In the genomic region with DNA sequence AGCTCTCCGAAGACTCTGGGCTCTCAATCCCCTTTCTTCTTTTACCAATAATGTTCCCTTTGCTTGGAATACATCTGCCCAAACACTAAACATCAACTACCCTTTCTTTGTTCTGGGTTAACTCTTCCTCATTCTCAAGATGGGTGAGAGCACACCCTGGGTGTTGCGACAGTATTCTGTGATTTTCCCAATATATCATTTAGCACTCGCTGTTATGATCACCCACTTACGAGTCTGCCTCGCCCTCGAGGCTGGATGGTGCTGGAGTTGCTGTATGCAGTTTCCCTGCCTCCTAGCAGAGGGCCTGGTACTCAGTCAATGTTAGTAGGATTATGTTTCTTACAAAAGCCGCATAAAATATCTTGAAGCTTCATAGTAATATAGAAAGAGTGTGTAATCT, we compare ENCODE assay signal across 15 cellular contexts.
DNase-seq lines count a peak whose midpoint lies in the region; ATAC-seq lines count a peak whose summit lies in the region.
"Had no signal": no experiment of that assay in that cellular context is flagged by ENCODE, and none has a peak within 500 bp of the region (broad histone marks: within the 10 kb centered on the region; RNA-seq: fewer than 3 reads in every experiment).

No MANE protein-coding gene starts in this region.

- peak overlapping the region; percentile 67 for H3K27ac ChIP-seq in ectodermal cell (ENCODE audit: insufficient read depth, low read depth, low read length, poor library complexity, severe bottlenecking)
- H3K27ac ChIP-seq in neuronal stem cell (replicated peaks; ENCODE audit: low read length) = peak overlapping the region; percentile 26
- H3K27ac ChIP-seq: C4-2B, coronary artery, SK-N-MC, WERI-Rb-1 had no signal

- no peak overlapping the region for H2AK5ac ChIP-seq in neuronal stem cell (ENCODE audit: low read depth, low read length)

- H3K4me1 ChIP-seq in ectodermal cell (ENCODE audit: control insufficient read depth, insufficient read depth, low read length) = peaks cover 6% of the 10 kb centered on the region
- H3K4me1 ChIP-seq in neuronal stem cell (ENCODE audit: control insufficient read depth in 2 of 2, insufficient read depth in 1 of 2, low read depth in 1 of 2, low read length in 2 of 2) = peaks cover 7 to 11% of the 10 kb centered on the region in 2 donors

- no peak overlapping the region for H3K18ac ChIP-seq in neuronal stem cell (ENCODE audit: low read length)

- 82 to 87% methylated on average over 7 of the region's 7 CpGs for WGBS in ectodermal cell, 2 experiments
- no CpG with 5 or more reads among the region's 7 CpGs for WGBS in neuronal stem cell (ENCODE audit: extremely low coverage in 2 of 2, insufficient read length in 2 of 2, insufficient replicate concordance in 1 of 2), 2 donors

- no peak overlapping the region for H3K9ac ChIP-seq in neuronal stem cell (ENCODE audit: low read depth, low read length, poor library complexity)

- H3K14ac ChIP-seq in neuronal stem cell (ENCODE audit: low read length) = no peak overlapping the region

- H4K8ac ChIP-seq in neuronal stem cell (ENCODE audit: low read depth, low read length) = no peak overlapping the region

- no peak overlapping the region for H2BK15ac ChIP-seq in neuronal stem cell (ENCODE audit: low read length)

- H3K9me3 ChIP-seq in ectodermal cell (ENCODE audit: control insufficient read depth, low read length) (no peaks in the 10 kb centered on the region), neuronal stem cell (replicated peaks in 1 of 2; ENCODE audit: control insufficient read depth in 2 of 2, insufficient read depth in 1 of 2, low read depth in 1 of 2, low read length in 2 of 2) (no peaks in the 10 kb centered on the region)

- no peak overlapping the region for H4K91ac ChIP-seq in neuronal stem cell (ENCODE audit: low read depth, low read length, poor library complexity)

- no peaks in the 10 kb centered on the region for H3K79me1 ChIP-seq in neuronal stem cell (ENCODE audit: low read depth, low read length)

- ATAC-seq in HG03196 (IDR thresholded peaks at IDR 0.05; ENCODE audit: unreplicated experiment) = no peak
- no peak for ATAC-seq in activated naive CD4-positive, alpha-beta T cell treated with anti-CD3 and anti-CD28 coated beads, Interleukin-2, amount 50 U/mL, for 72 hours
- ATAC-seq: natural killer cell treated with Interleukin-12 subunit alpha and Interleukin-12 subunit beta and Interleukin-15 and Interleukin-18, amount 100 ng/mL, for 72 hours had no signal

- no peak overlapping the region for H3K4ac ChIP-seq in neuronal stem cell (ENCODE audit: low read length)

- H2BK12ac ChIP-seq in neuronal stem cell (ENCODE audit: low read length) = no peak overlapping the region

- H3K36me3 ChIP-seq in ectodermal cell (ENCODE audit: control insufficient read depth, insufficient read depth, low read length) (no peaks in the 10 kb centered on the region), neuronal stem cell (replicated peaks in 1 of 2; ENCODE audit: control insufficient read depth in 2 of 2, insufficient read depth in 2 of 2, low read length in 2 of 2) (no peaks in the 10 kb centered on the region)
- H3K36me3 ChIP-seq: WERI-Rb-1 had no signal

- H3K27me3 ChIP-seq in ectodermal cell (ENCODE audit: control insufficient read depth, insufficient read depth, low read length, poor library complexity, severe bottlenecking) (no peaks in the 10 kb centered on the region), neuronal stem cell (ENCODE audit: control insufficient read depth in 3 of 3, insufficient read depth in 3 of 3, low read depth in 1 of 3, low read length in 3 of 3) (no peaks in the 10 kb centered on the region)

- H3K23ac ChIP-seq in neuronal stem cell (ENCODE audit: low read depth, low read length, poor library complexity) = no peak overlapping the region

- peak; percentile 69 for DNase-seq in LoVo (ENCODE audit: low spot score)
- peak; percentile 63 for DNase-seq in NCI-H748 (lab: John Stamatoyannopoulos, UW; ENCODE audit: unreplicated experiment)
- no peak for DNase-seq in neuronal stem cell (ENCODE audit: low spot score)
- DNase-seq in T1000 (lab: John Stamatoyannopoulos, UW) = no peak
- DNase-seq in activated naive CD4-positive, alpha-beta T cell treated with anti-CD3 and anti-CD28 coated beads, Interleukin-2, amount 50 U/mL, for 72 hours (ENCODE audit: low spot score in 2 of 2) = no peak
- no peak for DNase-seq in AG08396 (ENCODE audit: low spot score)
- DNase-seq: activated CD8-positive, alpha-beta memory T cell treated with anti-CD3 and anti-CD28 coated beads, Interleukin-2, amount 50 U/mL, for 4 hours; activated naive CD8-positive, alpha-beta T cell treated with anti-CD3 and anti-CD28 coated beads for 36 hours; WERI-Rb-1 had no signal

- no peak overlapping the region for H2BK5ac ChIP-seq in neuronal stem cell (ENCODE audit: low read length)

- H3K36me3 Mint-ChIP-seq in activated naive CD4-positive, alpha-beta T cell treated with anti-CD3 and anti-CD28 coated beads, Interleukin-2, amount 50 U/mL, for 72 hours = no peaks in the 10 kb centered on the region
- H3K36me3 Mint-ChIP-seq: activated naive CD8-positive, alpha-beta T cell treated with anti-CD3 and anti-CD28 coated beads for 36 hours; natural killer cell treated with Interleukin-12 subunit alpha and Interleukin-12 subunit beta and Interleukin-15 and Interleukin-18, amount 100 ng/mL, for 72 hours had no signal

- no peak overlapping the region for H2BK120ac ChIP-seq in neuronal stem cell (ENCODE audit: low read depth, low read length)

- peak overlapping the region; percentile 71 for H2AFZ ChIP-seq in neuronal stem cell (ENCODE audit: low read length)

- no peaks in the 10 kb centered on the region for H3K9me3 Mint-ChIP-seq in activated naive CD4-positive, alpha-beta T cell treated with anti-CD3 and anti-CD28 coated beads, Interleukin-2, amount 50 U/mL, for 72 hours
- H3K9me3 Mint-ChIP-seq: activated naive CD8-positive, alpha-beta T cell treated with anti-CD3 and anti-CD28 coated beads for 36 hours had no signal

- no peak overlapping the region for H3K4me3 ChIP-seq in ectodermal cell (ENCODE audit: insufficient read depth, low read depth, low read length)
- H3K4me3 ChIP-seq in neuronal stem cell (ENCODE audit: low read length in 2 of 2) = no peak overlapping the region
- H3K4me3 ChIP-seq: coronary artery, SK-N-MC had no signal

- no peak overlapping the region for H3K27ac Mint-ChIP-seq in activated naive CD4-positive, alpha-beta T cell treated with anti-CD3 and anti-CD28 coated beads, Interleukin-2, amount 50 U/mL, for 72 hours
- H3K27ac Mint-ChIP-seq: activated naive CD8-positive, alpha-beta T cell treated with anti-CD3 and anti-CD28 coated beads for 36 hours; natural killer cell treated with Interleukin-12 subunit alpha and Interleukin-12 subunit beta and Interleukin-15 and Interleukin-18, amount 100 ng/mL, for 72 hours had no signal

- H3K4me2 ChIP-seq in neuronal stem cell (ENCODE audit: insufficient read depth, low read length, poor library complexity, severe bottlenecking) = no peak overlapping the region

Comparison
In these comparisons a context has a peak if more than half of its experiments do, and no peak if none do; other contexts are left out.
1. DNase-seq: peak in LoVo (single experiment) and NCI-H748 (single experiment); none in neuronal stem cell (single experiment), T1000 (single experiment), activated naive CD4-positive, alpha-beta T cell treated with anti-CD3 and anti-CD28 coated beads, Interleukin-2, amount 50 U/mL, for 72 hours (0 of 2) and AG08396 (single experiment).